Comparison of ENCODE assay signal across 13 cellular contexts in the genomic region with DNA sequence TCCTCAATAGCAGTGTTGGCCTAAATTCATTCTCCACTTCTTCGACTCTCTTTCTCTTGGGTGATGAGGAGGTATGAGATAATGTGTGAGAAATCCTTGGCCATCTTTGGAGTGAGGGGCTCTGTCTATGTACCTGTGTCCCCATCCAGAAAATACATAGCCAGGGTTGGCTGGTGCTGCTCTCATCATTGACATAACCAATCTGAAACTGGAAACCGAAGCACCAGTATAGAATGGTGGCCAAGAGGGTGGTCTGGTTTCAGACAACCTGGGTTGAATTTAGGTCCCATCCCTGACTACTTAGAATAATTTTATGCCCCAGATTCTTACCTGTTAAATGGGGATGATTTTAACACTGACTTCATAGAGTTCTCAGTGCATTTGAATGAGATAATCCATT.
DNase-seq lines count a peak whose midpoint lies in the region; ATAC-seq and TF ChIP-seq lines count a peak whose summit lies in the region.
"Had no signal": no experiment of that assay in that cellular context is flagged by ENCODE, and none has a peak within 500 bp of the region (broad histone marks: within the 10 kb centered on the region; RNA-seq: fewer than 3 reads in every experiment).

No MANE protein-coding gene starts in this region.

- peak overlapping the region; percentile 55; the same call in 2 of the 3 replicates for H2BK15ac ChIP-seq in IMR-90 (ENCODE audit: low read depth, low read length)

- H3K4ac ChIP-seq in IMR-90 (ENCODE audit: low read depth, low read length) = peak overlapping the region; percentile 82

- H3K23ac ChIP-seq in IMR-90 (ENCODE audit: low read depth, low read length) = peak overlapping the region; percentile 6

- peak overlapping the region; percentile 83 for H3K27ac Mint-ChIP-seq in T-helper 2 cell treated with Interferon-gamma antibody and Interleukin-4, amounts not matched to agents 5 μg/mL and 100 μg/mL, for 36 hours
- peak overlapping the region in 6 of 10 donors; percentile 7 to 93 (median 88) for H3K27ac Mint-ChIP-seq in naive thymus-derived CD8-positive, alpha-beta T cell

- H3K18ac ChIP-seq in IMR-90 (ENCODE audit: low read depth, low read length) = peak overlapping the region; percentile 21; the same call in 1 of the 2 replicates

- TF ChIP-seq CTCF in IMR-90 (conservative IDR thresholded peaks at IDR 0.05; ENCODE audit: low read depth, low read length) = no peak

- no peaks in the 10 kb centered on the region for H3K36me3 ChIP-seq in IMR-90 (ENCODE audit: control insufficient read depth, insufficient read depth, low read length)
- H3K36me3 ChIP-seq: left lung had no signal

- WGBS in IMR-90 (ENCODE audit: extremely low coverage in 2 of 2, insufficient read length in 1 of 2), 2 experiments = no CpG with 5 or more reads among the region's 2 CpGs

- no peak overlapping the region for H3K9ac ChIP-seq in IMR-90 (ENCODE audit: low read depth, low read length)

- no peak for ATAC-seq in IMR-90 (ENCODE audit: low read depth)
- no peak for ATAC-seq in naive thymus-derived CD8-positive, alpha-beta T cell
- ATAC-seq in GM18861 (IDR thresholded peaks at IDR 0.05; ENCODE audit: unreplicated experiment) = no peak

- no peaks in the 10 kb centered on the region for H3K9me3 Mint-ChIP-seq in T-helper 2 cell treated with Interferon-gamma antibody and Interleukin-4, amounts not matched to agents 5 μg/mL and 100 μg/mL, for 36 hours
- no peaks in the 10 kb centered on the region for H3K9me3 Mint-ChIP-seq in naive thymus-derived CD8-positive, alpha-beta T cell

- no peaks in the 10 kb centered on the region for H3K27me3 ChIP-seq in IMR-90 (ENCODE audit: control insufficient read depth, insufficient read depth, low read length)
- H3K27me3 ChIP-seq: left lung had no signal

- H3K9me1 ChIP-seq in IMR-90 (ENCODE audit: insufficient read depth, low read length) = peaks cover 30% of the 10 kb centered on the region

- no peaks in the 10 kb centered on the region for H3K9me3 ChIP-seq in IMR-90 (ENCODE audit: control insufficient read depth, insufficient read depth, low read length)
- H3K9me3 ChIP-seq: left lung had no signal

- no peak for TF ChIP-seq POLR2A in IMR-90 (IDR thresholded peaks at IDR 0.05; ENCODE audit: low read depth, low read length)

- intact Hi-C loops in IMR-90 (cut with micrococcal nuclease) = no loop called here

- peak overlapping the region; percentile 90 for H2BK120ac ChIP-seq in IMR-90 (ENCODE audit: low read depth, low read length)

- no peak overlapping the region for H2AFZ ChIP-seq in IMR-90 (replicated peaks; ENCODE audit: low read length, poor library complexity)

- H3K27ac ChIP-seq in IMR-90 (ENCODE audit: insufficient read depth, low read length) = peak overlapping the region; percentile 59
- peak overlapping the region; percentile 44 for H3K27ac ChIP-seq in angular gyrus (ENCODE audit: low read depth, low read length)

- H2BK20ac ChIP-seq in IMR-90 (ENCODE audit: low read depth, low read length) = peak overlapping the region; percentile 72

- H4K5ac ChIP-seq in IMR-90 (ENCODE audit: low read depth, low read length) = no peak overlapping the region

- H3K4me1 ChIP-seq in IMR-90 (ENCODE audit: control insufficient read depth, insufficient read depth, low read length) = peaks cover 28% of the 10 kb centered on the region

- peak overlapping the region; percentile 71 for H3K4me3 Mint-ChIP-seq in T-helper 2 cell treated with Interferon-gamma antibody and Interleukin-4, amounts not matched to agents 5 μg/mL and 100 μg/mL, for 36 hours
- H3K4me3 Mint-ChIP-seq in naive thymus-derived CD8-positive, alpha-beta T cell = no peak overlapping the region

- dilution Hi-C loops in IMR-90 (cut with HindIII; ENCODE audit: low sequenced_read_pairs, unreplicated experiment) = no loop called here

- peaks cover 6% of the 10 kb centered on the region for H3K36me3 Mint-ChIP-seq in T-helper 2 cell treated with Interferon-gamma antibody and Interleukin-4, amounts not matched to agents 5 μg/mL and 100 μg/mL, for 36 hours (ENCODE audit: low read depth)
- H3K36me3 Mint-ChIP-seq in naive thymus-derived CD8-positive, alpha-beta T cell = peaks cover 4% of the 10 kb centered on the region in 3 donors

- H4K20me1 ChIP-seq in IMR-90 (ENCODE audit: insufficient read depth, low read length) = no peaks in the 10 kb centered on the region

- H3K4me3 ChIP-seq in IMR-90 (ENCODE audit: insufficient read depth, low read depth, low read length) = no peak overlapping the region
- H3K4me3 ChIP-seq: K562, left lung had no signal

- no peak for TF ChIP-seq RAD21 in IMR-90 (IDR thresholded peaks at IDR 0.05; ENCODE audit: low read length)

- peaks cover 35% of the 10 kb centered on the region for H3K4me1 Mint-ChIP-seq in T-helper 2 cell treated with Interferon-gamma antibody and Interleukin-4, amounts not matched to agents 5 μg/mL and 100 μg/mL, for 36 hours (ENCODE audit: low read depth)
- peaks cover 21 to 91% (median 57%) of the 10 kb centered on the region in 4 donors for H3K4me1 Mint-ChIP-seq in naive thymus-derived CD8-positive, alpha-beta T cell

- peak overlapping the region; percentile 63 for H2BK5ac ChIP-seq in IMR-90 (ENCODE audit: low read depth, low read length, poor library complexity, severe bottlenecking)

- peak overlapping the region; percentile 84 for H3K14ac ChIP-seq in IMR-90 (replicated peaks; ENCODE audit: low read depth, low read length)

- no peak for DNase-seq in T-helper 2 cell treated with Interferon-gamma antibody and Interleukin-4, amounts not matched to agents 5 μg/mL and 100 μg/mL, for 36 hours (ENCODE audit: low spot score)
- no peak for DNase-seq in T-helper 2 cell
- no peak for DNase-seq in IMR-90
- no peak for DNase-seq in naive thymus-derived CD8-positive, alpha-beta T cell
- DNase-seq in stimulated activated CD4-positive, alpha-beta T cell treated with anti-CD3 and anti-CD28 coated beads, Interleukin-2, amount 100 ng/mL, for 48 hours = no peak
- DNase-seq in NCI-H2227 treated with DMSO at 0.1 percent for 48 hours (lab: John Stamatoyannopoulos, UW) = no peak
- DNase-seq: Calu3; left lung; retina; stimulated activated CD4-positive, alpha-beta T cell treated with anti-CD3 and anti-CD28 coated beads, Interleukin-4, amount 100 ng/mL, for 1 hour had no signal

- no peak overlapping the region for H2AK9ac ChIP-seq in IMR-90 (replicated peaks; ENCODE audit: low read depth, low read length, poor library complexity)

- CTCF ChIA-PET in IMR-90 (lab: Yijun Ruan, JAX) = interaction anchor here (0.6 kb wide), 1 partner anchor 265 kb away, joined by 4 read pairs; no protein-coding TSS in a partner anchor

- H4K91ac ChIP-seq in IMR-90 (ENCODE audit: insufficient read depth, low read depth, low read length) = peak overlapping the region; percentile 34

- no peak overlapping the region for H3K56ac ChIP-seq in IMR-90 (ENCODE audit: extremely low read depth, insufficient read depth, low read length)

- H3K4me2 ChIP-seq in IMR-90 (ENCODE audit: low read depth, low read length) = no peak overlapping the region

- no TSS peak for BruUV-seq in IMR-90 (replicated peaks; lab: Mats Ljungman, UMichigan)

- POLR2A ChIA-PET in IMR-90 (lab: Charles Lee; ENCODE audit: unreplicated experiment) = interaction anchor here (0.6 kb wide), 1 partner anchor 383 kb away, joined by 6 read pairs; no protein-coding TSS in a partner anchor
- POLR2A ChIA-PET in naive thymus-derived CD8-positive, alpha-beta T cell (lab: Charles Lee) = interaction anchor here (1.0 kb wide), 1 partner anchor 24 kb away, joined by 4 read pairs; no protein-coding TSS in a partner anchor

- peak overlapping the region; percentile 3 to 78; a peak in 2 of 4 replicates for H4K8ac ChIP-seq in IMR-90 (ENCODE audit: low read depth in 2 of 2, low read length in 2 of 2)

- H3K79me1 ChIP-seq in IMR-90 (ENCODE audit: low read depth in 1 of 2, low read length in 2 of 2) = no peaks in the 10 kb centered on the region; a peak in 1 of 4 replicates

- H2AK5ac ChIP-seq in IMR-90 (ENCODE audit: low read depth, low read length) = peak overlapping the region; percentile 85

- no peaks in the 10 kb centered on the region for H3K27me3 Mint-ChIP-seq in T-helper 2 cell treated with Interferon-gamma antibody and Interleukin-4, amounts not matched to agents 5 μg/mL and 100 μg/mL, for 36 hours (ENCODE audit: low read depth)
- H3K27me3 Mint-ChIP-seq in naive thymus-derived CD8-positive, alpha-beta T cell = no peaks in the 10 kb centered on the region

- in situ Hi-C loops in IMR-90 (cut with MboI; ENCODE audit: low sequenced_read_pairs) = no loop called here

TF ChIP-seq in IMR-90, 13 proteins besides CTCF, POLR2A, EP300 and RAD21 (continues in another document):
- TF ChIP-seq MAFK (IDR thresholded peaks at IDR 0.05; ENCODE audit: low read depth, low read length) (no peak), USF2 (IDR thresholded peaks at IDR 0.05; ENCODE audit: low read depth, low read length) (no peak), FOS (IDR thresholded peaks at IDR 0.05; ENCODE audit: low read depth, low read length) (no peak), NFE2L2 (IDR thresholded peaks at IDR 0.05; ENCODE audit: low read depth, low read length) (no peak), BHLHE40 (IDR thresholded peaks at IDR 0.05; ENCODE audit: low read depth, low read length) (no peak), RCOR1 (IDR thresholded peaks at IDR 0.05; ENCODE audit: insufficient replicate concordance, low read length) (no peak), MXI1 (IDR thresholded peaks at IDR 0.05; ENCODE audit: borderline replicate concordance, low read depth, low read length) (no peak), RFX5 (IDR thresholded peaks at IDR 0.05; ENCODE audit: low read depth, low read length) (no peak), CHD1 (IDR thresholded peaks at IDR 0.05; ENCODE audit: low read depth, low read length) (no peak), ELK1 (IDR thresholded peaks at IDR 0.05; ENCODE audit: borderline replicate concordance, low read depth, low read length) (no peak), SMC3 (IDR thresholded peaks at IDR 0.05; ENCODE audit: low read depth, low read length) (no peak), CEBPB (IDR thresholded peaks at IDR 0.05; ENCODE audit: low read depth, low read length) (no peak)
